ENCODE assay signal across 22 cellular contexts in the genomic region with DNA sequence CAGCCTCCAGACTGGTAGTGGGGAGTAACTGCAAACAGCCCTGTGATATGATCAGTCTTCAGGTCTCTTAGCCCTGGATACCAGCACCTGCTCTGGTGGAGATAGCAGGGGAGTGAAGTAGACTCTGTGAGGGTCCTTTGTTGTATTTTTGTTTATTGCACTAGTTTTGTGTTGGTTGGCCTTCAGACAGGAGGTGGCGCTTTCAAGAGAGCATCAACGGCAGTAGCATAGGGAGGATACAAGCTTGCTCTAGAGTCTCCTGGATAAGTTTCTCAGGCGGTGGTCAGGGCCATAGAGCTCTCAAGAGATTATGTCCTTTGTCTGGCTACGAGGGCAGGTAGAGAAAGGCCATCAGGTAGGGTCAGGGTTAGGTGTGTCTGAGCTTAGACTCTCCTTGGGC.
A peak's percentile ranks its signal among the peaks of the same experiment; 100 is the strongest.
DNase-seq lines count a peak whose midpoint lies in the region; ATAC-seq, FAIRE-seq and TF ChIP-seq lines count a peak whose summit lies in the region.
"Had no signal": no experiment of that assay in that cellular context is flagged by ENCODE, and none has a peak within 500 bp of the region (broad histone marks: within the 10 kb centered on the region; RNA-seq: fewer than 3 reads in every experiment).

No MANE protein-coding gene starts in this region.

- H2AK5ac ChIP-seq in H1 (ENCODE audit: low read depth, low read length) (no peak overlapping the region), neuronal stem cell (ENCODE audit: low read depth, low read length) (no peak overlapping the region)

- no peak overlapping the region for H3K27ac ChIP-seq in GM23338 (ENCODE audit: low read depth)
- H3K27ac ChIP-seq in OCI-LY1 (ENCODE audit: low read depth, low read length, poor library complexity, severe bottlenecking), result no peak overlapping the region
- no peak overlapping the region for H3K27ac ChIP-seq in H1 (ENCODE audit: low read depth, low read length)
- no peak overlapping the region for H3K27ac ChIP-seq in neuronal stem cell (replicated peaks; ENCODE audit: low read length)
- no peak overlapping the region for H3K27ac ChIP-seq in esophagus squamous epithelium

- FAIRE-seq in H1 (lab: Jason Lieb, UNC), result no peak
- FAIRE-seq: GM12891, RCC 7860 had no signal

- no peaks in the 10 kb centered on the region for H3K4me1 ChIP-seq in GM23338 (ENCODE audit: insufficient read depth)
- no peaks in the 10 kb centered on the region for H3K4me1 ChIP-seq in OCI-LY1 (ENCODE audit: insufficient read depth, low read length, severe bottlenecking)
- H3K4me1 ChIP-seq in H1 (replicated peaks in 1 of 4; ENCODE audit: control insufficient read depth in 3 of 4, insufficient read depth in 4 of 4, low read length in 3 of 4), result no peaks in the 10 kb centered on the region
- peaks cover 0 to 2% of the 10 kb centered on the region in 2 donors for H3K4me1 ChIP-seq in neuronal stem cell (ENCODE audit: control insufficient read depth in 2 of 2, insufficient read depth in 1 of 2, low read depth in 1 of 2, low read length in 2 of 2)
- H3K4me1 ChIP-seq in esophagus squamous epithelium, result no peaks in the 10 kb centered on the region
- H3K4me1 ChIP-seq: HAP-1 had no signal

- H4K20me1 ChIP-seq in GM23338 (replicated peaks; ENCODE audit: insufficient read depth), result no peaks in the 10 kb centered on the region
- H4K20me1 ChIP-seq in OCI-LY1 (ENCODE audit: insufficient read depth, low read length), result no peaks in the 10 kb centered on the region
- no peaks in the 10 kb centered on the region for H4K20me1 ChIP-seq in H1 (replicated peaks in 1 of 2; ENCODE audit: control insufficient read depth in 1 of 2, insufficient read depth in 2 of 2, low read length in 2 of 2)

- no peak overlapping the region for H3K4me3 ChIP-seq in GM23338
- H3K4me3 ChIP-seq in OCI-LY1 (ENCODE audit: low read depth, low read length, poor library complexity, severe bottlenecking), result no peak overlapping the region
- H3K4me3 ChIP-seq in H1 (ENCODE audit: extremely low read depth in 1 of 4, insufficient read depth in 2 of 4, low read depth in 3 of 4, low read length in 4 of 4), result no peak overlapping the region
- no peak overlapping the region for H3K4me3 ChIP-seq in neuronal stem cell (ENCODE audit: low read length in 2 of 2)
- no peak overlapping the region for H3K4me3 ChIP-seq in esophagus squamous epithelium
- H3K4me3 ChIP-seq: HAP-1 had no signal

- no peak overlapping the region for H3K18ac ChIP-seq in H1 (ENCODE audit: extremely low read depth, low read length)
- peak overlapping the region; percentile 29 for H3K18ac ChIP-seq in neuronal stem cell (ENCODE audit: low read length)

- H3K36me3 ChIP-seq in GM23338 (ENCODE audit: insufficient read depth), result no peaks in the 10 kb centered on the region
- H3K36me3 ChIP-seq in OCI-LY1 (ENCODE audit: insufficient read depth, low read length), result no peaks in the 10 kb centered on the region
- no peaks in the 10 kb centered on the region for H3K36me3 ChIP-seq in H1 (ENCODE audit: control insufficient read depth in 2 of 4, insufficient read depth in 4 of 4, low read length in 3 of 4)
- H3K36me3 ChIP-seq in neuronal stem cell (replicated peaks in 1 of 2; ENCODE audit: control insufficient read depth in 2 of 2, insufficient read depth in 2 of 2, low read length in 2 of 2), result no peaks in the 10 kb centered on the region
- no peaks in the 10 kb centered on the region for H3K36me3 ChIP-seq in esophagus squamous epithelium
- H3K36me3 ChIP-seq: HAP-1 had no signal

- no peak for TF ChIP-seq EP300 in H1 (IDR thresholded peaks at IDR 0.05; ENCODE audit: borderline replicate concordance in 1 of 2, low read depth in 2 of 2, low read length in 2 of 2)

- no peak overlapping the region for H2AFZ ChIP-seq in GM23338
- no peak overlapping the region for H2AFZ ChIP-seq in OCI-LY1 (ENCODE audit: low read length)
- no peak overlapping the region; the same call in 1 of the 2 replicates for H2AFZ ChIP-seq in H1 (ENCODE audit: low read length)
- H2AFZ ChIP-seq in neuronal stem cell (ENCODE audit: low read length), result no peak overlapping the region

- H3K9me3 ChIP-seq in OCI-LY1 (ENCODE audit: low read length) (no peaks in the 10 kb centered on the region), H1 (ENCODE audit: insufficient read depth in 2 of 2, low read depth in 1 of 2, low read length in 1 of 2) (no peaks in the 10 kb centered on the region), neuronal stem cell (replicated peaks in 1 of 2; ENCODE audit: control insufficient read depth in 2 of 2, insufficient read depth in 1 of 2, low read depth in 1 of 2, low read length in 2 of 2) (peaks cover 2 to 6% of the 10 kb centered on the region in 2 donors), esophagus squamous epithelium (no peaks in the 10 kb centered on the region)
- H3K9me3 ChIP-seq: HAP-1 had no signal

- H3K27me3 ChIP-seq in GM23338 (ENCODE audit: insufficient read depth) (no peaks in the 10 kb centered on the region), OCI-LY1 (ENCODE audit: insufficient read depth, low read length) (no peaks in the 10 kb centered on the region), H1 (replicated peaks in 1 of 4; ENCODE audit: control insufficient read depth in 3 of 4, extremely low read depth in 1 of 4, insufficient read depth in 3 of 4, low read length in 3 of 4) (no peaks in the 10 kb centered on the region), neuronal stem cell (ENCODE audit: control insufficient read depth in 3 of 3, insufficient read depth in 3 of 3, low read depth in 1 of 3, low read length in 3 of 3) (no peaks in the 10 kb centered on the region), esophagus squamous epithelium (no peaks in the 10 kb centered on the region)

- no peak overlapping the region for H2BK20ac ChIP-seq in H1 (ENCODE audit: low read length)

- no peak overlapping the region for H3K4ac ChIP-seq in H1 (replicated peaks; ENCODE audit: insufficient read length, low read depth, low read length)
- H3K4ac ChIP-seq in neuronal stem cell (ENCODE audit: low read length), result no peak overlapping the region

- no peak for TF ChIP-seq POLR2A in H1 (IDR thresholded peaks at IDR 0.05; ENCODE audit: control extremely low read depth in 1 of 2, low read depth in 2 of 2, low read length in 2 of 2)
- no peak for TF ChIP-seq POLR2A in GM18505 (IDR thresholded peaks at IDR 0.05; ENCODE audit: borderline replicate concordance, extremely low read depth, insufficient read depth, insufficient read length)
- no peak for TF ChIP-seq POLR2A in esophagus squamous epithelium (IDR thresholded peaks at IDR 0.05)

- ATAC-seq in GM23338 (peak; percentile 34; the same call in 2 of the 3 replicates), GM18505 (IDR thresholded peaks at IDR 0.05; ENCODE audit: unreplicated experiment) (no peak), HG03460 (IDR thresholded peaks at IDR 0.05; ENCODE audit: unreplicated experiment) (no peak)
- ATAC-seq: T-helper 17 cell had no signal

- H3K27me3 Mint-ChIP-seq in GM23338 (ENCODE audit: insufficient read depth, low read depth, poor library complexity), result no peaks in the 10 kb centered on the region
- H3K27me3 Mint-ChIP-seq: B cell; CD4-positive, alpha-beta T cell; T-helper 17 cell had no signal

- H3K23ac ChIP-seq in H1 (ENCODE audit: insufficient read length) (no peak overlapping the region), neuronal stem cell (ENCODE audit: low read depth, low read length, poor library complexity) (no peak overlapping the region)

- CTCF ChIA-PET in H1 (lab: Charles Lee; ENCODE audit: partially characterized antibody), result interaction anchor here (0.6 to 2.3 kb wide), 5 partner anchors 85 to 1015 kb away, joined by 3 to 8 read pairs (median 3); no protein-coding TSS in a partner anchor

- H2BK15ac ChIP-seq in H1 (ENCODE audit: low read length) (no peak overlapping the region), neuronal stem cell (ENCODE audit: low read length) (no peak overlapping the region)

- DNase-seq in GM23338 (ENCODE audit: low spot score) (peak; percentile 25), H1 (ENCODE audit: low read depth in 1 of 2, low spot score in 2 of 2) (no peak), neuronal stem cell (ENCODE audit: low spot score) (no peak), iPS-NIHi11 (ENCODE audit: low spot score) (no peak), esophagus squamous epithelium (lab: John Stamatoyannopoulos, UW) (no peak)
- DNase-seq: CD4-positive, alpha-beta T cell; DMS79 treated with DMSO at 0.1 percent for 48 hours; GDM1; KBM-7; NCI-H1048; NCI-H1436 treated with DMSO at 0.1 percent for 48 hours; NCI-H510A treated with DMSO at 0.1 percent for 48 hours; NCI-H82; Right ventricle myocardium superior; T-helper 17 cell had no signal

- H3K36me3 Mint-ChIP-seq in GM23338 (ENCODE audit: low read depth), result no peaks in the 10 kb centered on the region

- H4K5ac ChIP-seq in H1 (ENCODE audit: insufficient read length, low read depth, low read length), result no peak overlapping the region

- peak; percentile 20 to 40; a peak in 3 of 4 replicates for TF ChIP-seq RAD21 in H1 (IDR thresholded peaks at IDR 0.05 in 1 of 2, conservative IDR thresholded peaks at IDR 0.05 in 1 of 2; ENCODE audit: low read depth in 2 of 2, low read length in 2 of 2)

- H2BK12ac ChIP-seq in H1 (ENCODE audit: low read depth, low read length) (no peak overlapping the region), neuronal stem cell (ENCODE audit: low read length) (no peak overlapping the region)

- POLR2A ChIA-PET in H1 (lab: Charles Lee; ENCODE audit: partially characterized antibody), result no interaction called here

- H4K91ac ChIP-seq in H1 (replicated peaks; ENCODE audit: insufficient read length, low read length), result no peak overlapping the region
- no peak overlapping the region for H4K91ac ChIP-seq in neuronal stem cell (ENCODE audit: low read depth, low read length, poor library complexity)

- H3K14ac ChIP-seq in H1 (ENCODE audit: insufficient read length), result no peak overlapping the region
- H3K14ac ChIP-seq in neuronal stem cell (ENCODE audit: low read length), result no peak overlapping the region

- peaks cover 9% of the 10 kb centered on the region for H3K4me1 Mint-ChIP-seq in GM23338
- H3K4me1 Mint-ChIP-seq: B cell, T-helper 17 cell had no signal

- H3K27ac Mint-ChIP-seq in GM23338, result peak overlapping the region; percentile 86
- H3K27ac Mint-ChIP-seq: B cell; CD4-positive, alpha-beta T cell; T-helper 17 cell had no signal

- H2BK5ac ChIP-seq in H1 (ENCODE audit: low read depth, low read length), result no peak overlapping the region
- H2BK5ac ChIP-seq in neuronal stem cell (ENCODE audit: low read length), result no peak overlapping the region

- H3K23me2 ChIP-seq in H1 (ENCODE audit: low read depth, low read length), result no peaks in the 10 kb centered on the region

- H3K9ac ChIP-seq in OCI-LY1 (ENCODE audit: low read length) (no peak overlapping the region), H1 (replicated peaks in 1 of 4; ENCODE audit: extremely low read depth in 1 of 4, low read depth in 3 of 4, low read length in 3 of 4) (no peak overlapping the region), neuronal stem cell (ENCODE audit: low read depth, low read length, poor library complexity) (no peak overlapping the region)

- TF ChIP-seq CTCF in GM23338 (conservative IDR thresholded peaks at IDR 0.05; ENCODE audit: low read depth in 2 of 2) (peak; percentile 25 to 50; a peak in 3 of 4 replicates), OCI-LY1 (IDR thresholded peaks at IDR 0.05; ENCODE audit: low read length) (peak; percentile 17; the same call in 1 of the 2 replicates), H1 (IDR thresholded peaks at IDR 0.05; ENCODE audit: control extremely low read depth in 1 of 3, insufficient read depth in 1 of 3, low read depth in 1 of 3, low read length in 3 of 3) (no peak), esophagus squamous epithelium (IDR thresholded peaks at IDR 0.05) (no peak)

- H3F3A ChIP-seq in GM23338 (replicated peaks; ENCODE audit: low read depth) (no peaks in the 10 kb centered on the region), OCI-LY1 (ENCODE audit: insufficient read depth, low read length) (no peaks in the 10 kb centered on the region)

- H3K9me3 Mint-ChIP-seq in GM23338, result no peaks in the 10 kb centered on the region; the same call in 2 of the 3 replicates

- H2BK120ac ChIP-seq in H1 (replicated peaks; ENCODE audit: low read depth, low read length) (no peak overlapping the region), neuronal stem cell (ENCODE audit: low read depth, low read length) (no peak overlapping the region)

- H3K79me2 ChIP-seq in GM23338 (replicated peaks; ENCODE audit: insufficient read depth) (no peaks in the 10 kb centered on the region), OCI-LY1 (ENCODE audit: insufficient read depth, low read length) (no peaks in the 10 kb centered on the region), H1 (ENCODE audit: control insufficient read depth in 1 of 2, insufficient read depth in 2 of 2, low read length in 2 of 2) (no peaks in the 10 kb centered on the region)

- no peaks in the 10 kb centered on the region for H3K79me1 ChIP-seq in H1 (ENCODE audit: low read depth, low read length)
- H3K79me1 ChIP-seq in neuronal stem cell (ENCODE audit: low read depth, low read length), result no peaks in the 10 kb centered on the region

- H3K4me2 ChIP-seq in GM23338, result no peak overlapping the region
- no peak overlapping the region for H3K4me2 ChIP-seq in OCI-LY1 (ENCODE audit: low read length)
- no peak overlapping the region for H3K4me2 ChIP-seq in H1 (ENCODE audit: insufficient read depth in 1 of 2, low read depth in 2 of 2, low read length in 2 of 2)
- no peak overlapping the region for H3K4me2 ChIP-seq in neuronal stem cell (ENCODE audit: insufficient read depth, low read length, poor library complexity, severe bottlenecking)

- 96% methylated on average over 4 of the region's 4 CpGs; no CpG with 5 or more reads in 1 of the 2 experiments for WGBS in H1 (ENCODE audit: extremely low coverage in 1 of 2, insufficient coverage in 1 of 2, insufficient read length in 1 of 2, insufficient replicate concordance in 2 of 2, low coverage in 1 of 2, low lambda C conversion rate in 2 of 2, missing lambda C conversion rate in 1 of 2), 2 experiments
- WGBS in neuronal stem cell (ENCODE audit: extremely low coverage in 2 of 2, insufficient read length in 2 of 2, insufficient replicate concordance in 1 of 2), 2 donors, result no CpG with 5 or more reads among the region's 4 CpGs
- 68 to 86% methylated on average over 3 to 4 of the region's 4 CpGs for WGBS in esophagus squamous epithelium, 2 donors

- intact Hi-C loops in esophagus squamous epithelium (cut with DNase I), result no loop called here

- H3K4me3 Mint-ChIP-seq in GM23338, result no peak overlapping the region
- H3K4me3 Mint-ChIP-seq: B cell; CD4-positive, alpha-beta T cell; T-helper 17 cell had no signal

- no peak overlapping the region for H3K56ac ChIP-seq in H1 (replicated peaks; ENCODE audit: insufficient read length, low read depth, low read length)

- no peak overlapping the region for H4K8ac ChIP-seq in H1 (ENCODE audit: extremely low read depth, insufficient read depth, low read length)
- no peak overlapping the region for H4K8ac ChIP-seq in neuronal stem cell (ENCODE audit: low read depth, low read length)

- no peaks in the 10 kb centered on the region; the same call in 1 of the 2 replicates for H3K9me2 ChIP-seq in GM23338 (ENCODE audit: insufficient read depth)
- H3K9me2 ChIP-seq in OCI-LY1 (ENCODE audit: low read depth, low read length), result no peaks in the 10 kb centered on the region

Comparison
In these comparisons a context has a peak if more than half of its experiments do, and no peak if none do; other contexts are left out.
1. CTCF ChIP-seq: peak in GM23338 (2 of 2) and OCI-LY1 (single experiment); none in H1 (0 of 3) and esophagus squamous epithelium (0 of 6).